8 cellular contexts compared by ENCODE assay signal in genomic region chr16:30092373-30093010, GRCh38. TPM values are rescaled to one million over a fixed set of nuclear protein-coding genes. Genes with fewer than 3 reads are reported as not detected.
A peak's percentile ranks its signal among the peaks of the same experiment; 100 is the strongest.
DNase-seq lines count a peak whose midpoint lies in the region; ATAC-seq and TF ChIP-seq lines count a peak whose summit lies in the region.

No MANE protein-coding gene starts in this region.

- POLR2A ChIA-PET in BJ (lab: Charles Lee): interaction anchor here (0.6 kb wide), 1 partner anchor 8 kb away, joined by 3 read pairs; no protein-coding TSS in a partner anchor

- peak overlapping the region; percentile 95 for H3K27ac ChIP-seq in epithelial cell of prostate

- peaks cover 57% of the 10 kb centered on the region for H3K4me1 Mint-ChIP-seq in activated CD8-positive, alpha-beta memory T cell treated with anti-CD3 and anti-CD28 coated beads, Interleukin-2, amount 10 ng/mL, durations not matched to agents 7 days and 5 days
- H3K4me1 Mint-ChIP-seq in stimulated activated naive B cell treated with anti-CD40 and anti-IgM and Interleukin-4, amounts not matched to agents 10 μg/mL and 1 μg/mL and 100 μg/mL, for 72 hours: peaks cover 26 to 55% of the 10 kb centered on the region in 2 donors

- ATAC-seq in GM19023 (IDR thresholded peaks at IDR 0.05; ENCODE audit: unreplicated experiment): peak; percentile 39
- ATAC-seq in HG03342 (IDR thresholded peaks at IDR 0.05; ENCODE audit: unreplicated experiment): peak; percentile 44
- ATAC-seq in activated CD8-positive, alpha-beta memory T cell treated with anti-CD3 and anti-CD28 coated beads, Interleukin-2, amount 10 ng/mL, durations not matched to agents 7 days and 5 days: peak; percentile 46
- peak; percentile 55 for ATAC-seq in mucosa of descending colon
- ATAC-seq in stimulated activated naive B cell treated with anti-CD40 and anti-IgM and Interleukin-4, amounts not matched to agents 10 μg/mL and 1 μg/mL and 100 μg/mL, for 72 hours (replicated peaks): peak; percentile 71 to 72

- H3K4me1 ChIP-seq in mucosa of descending colon (ENCODE audit: low read depth): peaks cover 28% of the 10 kb centered on the region

- peak; percentile 76 for TF ChIP-seq CTCF in BJ (IDR thresholded peaks at IDR 0.05; ENCODE audit: insufficient read depth, low read depth, low read length)
- peak; percentile 38 for TF ChIP-seq CTCF in mucosa of descending colon (IDR thresholded peaks at IDR 0.05)

- H3K9me3 Mint-ChIP-seq in activated CD8-positive, alpha-beta memory T cell treated with anti-CD3 and anti-CD28 coated beads, Interleukin-2, amount 10 ng/mL, durations not matched to agents 7 days and 5 days (ENCODE audit: low read depth): peaks cover 5% of the 10 kb centered on the region
- H3K9me3 Mint-ChIP-seq in stimulated activated naive B cell treated with anti-CD40 and anti-IgM and Interleukin-4, amounts not matched to agents 10 μg/mL and 1 μg/mL and 100 μg/mL, for 72 hours: peaks cover 8 to 9% of the 10 kb centered on the region in 2 donors

- H3K4me3 ChIP-seq in BJ (ENCODE audit: low read depth, low read length) (peak overlapping the region; percentile 22), mucosa of descending colon (no peak overlapping the region)

- CTCF ChIA-PET in BJ (lab: Yijun Ruan, JAX): interaction anchor here (0.7 to 3.1 kb wide), 20 partner anchors 10 to 505 kb away, joined by 3 to 28 read pairs (median 4); partner anchors contain the start of genes ALDOA, DCTPP1, GDPD3 and PPP4C
- CTCF ChIA-PET in activated CD8-positive, alpha-beta memory T cell treated with anti-CD3 and anti-CD28 coated beads, Interleukin-2, amount 10 ng/mL, durations not matched to agents 7 days and 5 days (lab: Charles Lee): interaction anchor here (0.7 to 6.2 kb wide), 35 partner anchors 12 to 506 kb away, joined by 3 to 107 read pairs (median 5); partner anchors contain the start of genes ALDOA, CORO1A, DCTPP1 and GDPD3

- H3K36me3 ChIP-seq in BJ (ENCODE audit: control insufficient read depth, insufficient read depth, low read length) (peaks cover 15% of the 10 kb centered on the region), mucosa of descending colon (ENCODE audit: low read depth) (no peaks in the 10 kb centered on the region)

- DNase-seq in BJ (ENCODE audit: low read depth): no peak
- peak; percentile 75 for DNase-seq in NCI-H774 (lab: John Stamatoyannopoulos, UW)
- DNase-seq in activated CD8-positive, alpha-beta memory T cell treated with anti-CD3 and anti-CD28 coated beads, Interleukin-2, amount 10 ng/mL, durations not matched to agents 7 days and 5 days: peak; percentile 87
- no peak for DNase-seq in epithelial cell of prostate (ENCODE audit: low read depth, low spot score)
- DNase-seq in mucosa of descending colon: peak; percentile 78 to 91 (median 86)
- DNase-seq in stimulated activated naive B cell treated with anti-CD40 and anti-IgM and Interleukin-4, amounts not matched to agents 10 μg/mL and 1 μg/mL and 100 μg/mL, for 72 hours: peak; percentile 87

- H3K27me3 ChIP-seq in BJ (ENCODE audit: control insufficient read depth, insufficient read depth, low read length): no peaks in the 10 kb centered on the region

- intact Hi-C loops in mucosa of descending colon (cut with DNase I, micrococcal nuclease): no loop called here

- no peaks in the 10 kb centered on the region for H3K27me3 Mint-ChIP-seq in activated CD8-positive, alpha-beta memory T cell treated with anti-CD3 and anti-CD28 coated beads, Interleukin-2, amount 10 ng/mL, durations not matched to agents 7 days and 5 days
- no peaks in the 10 kb centered on the region for H3K27me3 Mint-ChIP-seq in stimulated activated naive B cell treated with anti-CD40 and anti-IgM and Interleukin-4, amounts not matched to agents 10 μg/mL and 1 μg/mL and 100 μg/mL, for 72 hours

- H3K36me3 Mint-ChIP-seq in activated CD8-positive, alpha-beta memory T cell treated with anti-CD3 and anti-CD28 coated beads, Interleukin-2, amount 10 ng/mL, durations not matched to agents 7 days and 5 days: peaks cover 22% of the 10 kb centered on the region
- H3K36me3 Mint-ChIP-seq in stimulated activated naive B cell treated with anti-CD40 and anti-IgM and Interleukin-4, amounts not matched to agents 10 μg/mL and 1 μg/mL and 100 μg/mL, for 72 hours: peaks cover 20 to 28% of the 10 kb centered on the region in 2 donors

- H3K9me3 ChIP-seq in mucosa of descending colon: peaks cover 5% of the 10 kb centered on the region

- peak overlapping the region; percentile 96 for H3K27ac Mint-ChIP-seq in activated CD8-positive, alpha-beta memory T cell treated with anti-CD3 and anti-CD28 coated beads, Interleukin-2, amount 10 ng/mL, durations not matched to agents 7 days and 5 days
- peak overlapping the region; percentile 98 for H3K27ac Mint-ChIP-seq in stimulated activated naive B cell treated with anti-CD40 and anti-IgM and Interleukin-4, amounts not matched to agents 10 μg/mL and 1 μg/mL and 100 μg/mL, for 72 hours

- H3K4me3 Mint-ChIP-seq in activated CD8-positive, alpha-beta memory T cell treated with anti-CD3 and anti-CD28 coated beads, Interleukin-2, amount 10 ng/mL, durations not matched to agents 7 days and 5 days: peak overlapping the region; percentile 84
- peak overlapping the region; percentile 86 to 88 for H3K4me3 Mint-ChIP-seq in stimulated activated naive B cell treated with anti-CD40 and anti-IgM and Interleukin-4, amounts not matched to agents 10 μg/mL and 1 μg/mL and 100 μg/mL, for 72 hours

RNA-seq across cellular contexts. Expression of gene TBX6, which starts 0.8 kb away (rescaled TPM):
- polyA plus RNA-seq in BJ (2011; rRNA removed): 0.04 TPM in 2 replicates
- 0.14 TPM in 1 of 2 replicates, not detected in the other for polyA minus RNA-seq in BJ (2011; rRNA and poly(A)+ RNA removed)
- 1 to 10 TPM; 2.0 to 2.9 TPM for total RNA-seq in activated CD8-positive, alpha-beta memory T cell treated with anti-CD3 and anti-CD28 coated beads, Interleukin-2, amount 10 ng/mL, durations not matched to agents 7 days and 5 days
- total RNA-seq in mucosa of descending colon: 1 to 10 TPM in 1 of 3 donors, under 1 TPM in 2; 0.63 to 1.9 (median 0.90) TPM

RNA-seq across cellular contexts. Expression of gene YPEL3, which starts 3.5 kb away (rescaled TPM):
- 34.6 and 49.1 TPM in 2 replicates for polyA plus RNA-seq in BJ (2011; rRNA removed)
- 11.3 and 13.7 TPM in 2 replicates for polyA minus RNA-seq in BJ (2011; rRNA and poly(A)+ RNA removed)
- total RNA-seq in activated CD8-positive, alpha-beta memory T cell treated with anti-CD3 and anti-CD28 coated beads, Interleukin-2, amount 10 ng/mL, durations not matched to agents 7 days and 5 days: 10 to 100 TPM; 47.2 to 47.8 TPM
- 10 to 100 TPM; 30.5 to 78.4 (median 69.3) TPM for total RNA-seq in mucosa of descending colon

RNA-seq across cellular contexts. Expression of gene PPP4C, which starts 16.7 kb away (rescaled TPM):
- 143 and 209 TPM in 2 replicates for polyA plus RNA-seq in BJ (2011; rRNA removed)
- polyA minus RNA-seq in BJ (2011; rRNA and poly(A)+ RNA removed): 281 and 476 TPM in 2 replicates
- total RNA-seq in activated CD8-positive, alpha-beta memory T cell treated with anti-CD3 and anti-CD28 coated beads, Interleukin-2, amount 10 ng/mL, durations not matched to agents 7 days and 5 days: 100 to 1,000 TPM; 149 to 161 TPM
- total RNA-seq in mucosa of descending colon: 100 to 1,000 TPM in 2 of 3 donors, 10 to 100 TPM in 1; 71.7 to 109 (median 102) TPM

RNA-seq across cellular contexts. Expression of gene GDPD3, which starts 20.8 kb away (rescaled TPM):
- polyA plus RNA-seq in BJ (2011; rRNA removed): 1.2 and 2.0 TPM in 2 replicates
- polyA minus RNA-seq in BJ (2011; rRNA and poly(A)+ RNA removed): 1.4 TPM in 1 of 2 replicates, not detected in the other
- 10 to 100 TPM in 1 of 2 experiments, 1 to 10 TPM in 1; 8.1 to 19.5 TPM for total RNA-seq in activated CD8-positive, alpha-beta memory T cell treated with anti-CD3 and anti-CD28 coated beads, Interleukin-2, amount 10 ng/mL, durations not matched to agents 7 days and 5 days
- 10 to 100 TPM; 29.6 to 75.3 (median 51.7) TPM for total RNA-seq in mucosa of descending colon

RNA-seq across cellular contexts. Expression of gene ALDOA, which starts 26.9 kb away (rescaled TPM):
- polyA plus RNA-seq in BJ (2011; rRNA removed): 754 and 1,788 TPM in 2 replicates
- polyA minus RNA-seq in BJ (2011; rRNA and poly(A)+ RNA removed): 1,262 and 1,289 TPM in 2 replicates
- 1,000 to 10,000 TPM; 1,292 to 1,318 TPM for total RNA-seq in activated CD8-positive, alpha-beta memory T cell treated with anti-CD3 and anti-CD28 coated beads, Interleukin-2, amount 10 ng/mL, durations not matched to agents 7 days and 5 days
- total RNA-seq in mucosa of descending colon: 1,000 to 10,000 TPM; 1,235 to 2,016 (median 1,778) TPM

Comparison
In these comparisons a context has a peak if more than half of its experiments do, and no peak if none do; other contexts are left out.
1. DNase-seq: peak in NCI-H774 (single experiment), activated CD8-positive, alpha-beta memory T cell treated with anti-CD3 and anti-CD28 coated beads, Interleukin-2, amount 10 ng/mL, durations not matched to agents 7 days and 5 days (single experiment), mucosa of descending colon (3 of 3) and stimulated activated naive B cell treated with anti-CD40 and anti-IgM and Interleukin-4, amounts not matched to agents 10 μg/mL and 1 μg/mL and 100 μg/mL, for 72 hours (single experiment); none in BJ (single experiment) and epithelial cell of prostate (single experiment).
2. Peak in every context shown above with its lines, with median percentiles within 50 percentile points of each other: ATAC-seq.